In the genomic region with DNA sequence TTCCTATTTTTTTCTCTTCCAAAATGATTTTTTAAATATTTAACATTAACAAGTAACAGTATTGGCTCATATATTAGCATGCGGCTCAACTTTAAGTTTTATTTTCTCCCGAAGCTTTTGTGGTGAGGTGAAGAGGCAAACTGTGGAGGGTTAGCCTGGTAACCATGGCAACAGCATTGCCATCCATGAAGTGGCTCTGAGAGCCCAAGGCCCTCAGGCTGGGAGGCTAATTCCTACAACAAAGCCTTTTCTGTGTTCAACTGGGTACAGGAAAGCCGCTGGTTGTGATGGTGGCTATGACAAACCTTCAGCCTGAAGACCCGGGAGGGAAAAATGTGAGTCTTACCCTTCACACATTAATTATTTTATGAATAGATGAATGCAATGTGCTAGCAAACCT, we compare ENCODE assay signal across 16 cellular contexts. TPM values are rescaled to one million over a fixed set of nuclear protein-coding genes. Genes with fewer than 3 reads are reported as not detected.
DNase-seq lines count a peak whose midpoint lies in the region; ATAC-seq lines count a peak whose summit lies in the region.
"Had no signal": no experiment of that assay in that cellular context is flagged by ENCODE, and none has a peak within 500 bp of the region (broad histone marks: within the 10 kb centered on the region; RNA-seq: fewer than 3 reads in every experiment).

No MANE protein-coding gene starts in this region.

- intact Hi-C loops in left ventricle myocardium superior (cut with micrococcal nuclease) = no loop called here

- no peaks in the 10 kb centered on the region for H3K27me3 Mint-ChIP-seq in activated CD4-positive, alpha-beta T cell treated with anti-CD3 and anti-CD28 coated beads, Interleukin-2, amount 10 ng/mL, durations not matched to agents 7 days and 5 days
- no peaks in the 10 kb centered on the region for H3K27me3 Mint-ChIP-seq in stimulated activated memory B cell treated with anti-CD40 and anti-IgM and Interleukin-4, amounts not matched to agents 10 μg/mL and 1 μg/mL and 100 μg/mL, for 72 hours

- no peaks in the 10 kb centered on the region for H3K9me3 Mint-ChIP-seq in activated CD4-positive, alpha-beta T cell treated with anti-CD3 and anti-CD28 coated beads, Interleukin-2, amount 10 ng/mL, durations not matched to agents 7 days and 5 days
- peaks cover 3% of the 10 kb centered on the region for H3K9me3 Mint-ChIP-seq in stimulated activated memory B cell treated with anti-CD40 and anti-IgM and Interleukin-4, amounts not matched to agents 10 μg/mL and 1 μg/mL and 100 μg/mL, for 72 hours
- H3K9me3 Mint-ChIP-seq: activated CD8-positive, alpha-beta T cell treated with anti-CD3 and anti-CD28 coated beads for 36 hours had no signal

- no peak overlapping the region for H3K4me3 Mint-ChIP-seq in activated CD4-positive, alpha-beta T cell treated with anti-CD3 and anti-CD28 coated beads, Interleukin-2, amount 10 ng/mL, durations not matched to agents 7 days and 5 days
- no peak overlapping the region for H3K4me3 Mint-ChIP-seq in stimulated activated memory B cell treated with anti-CD40 and anti-IgM and Interleukin-4, amounts not matched to agents 10 μg/mL and 1 μg/mL and 100 μg/mL, for 72 hours
- H3K4me3 Mint-ChIP-seq: activated CD8-positive, alpha-beta T cell treated with anti-CD3 and anti-CD28 coated beads for 36 hours; naive thymus-derived CD4-positive, alpha-beta T cell had no signal

- no peak overlapping the region for H3K27ac Mint-ChIP-seq in activated CD4-positive, alpha-beta T cell treated with anti-CD3 and anti-CD28 coated beads, Interleukin-2, amount 10 ng/mL, durations not matched to agents 7 days and 5 days
- H3K27ac Mint-ChIP-seq in stimulated activated memory B cell treated with anti-CD40 and anti-IgM and Interleukin-4, amounts not matched to agents 10 μg/mL and 1 μg/mL and 100 μg/mL, for 72 hours = no peak overlapping the region
- H3K27ac Mint-ChIP-seq: activated CD8-positive, alpha-beta T cell treated with anti-CD3 and anti-CD28 coated beads for 36 hours; naive thymus-derived CD4-positive, alpha-beta T cell had no signal

- POLR2A ChIA-PET in activated CD4-positive, alpha-beta T cell treated with anti-CD3 and anti-CD28 coated beads, Interleukin-2, amount 10 ng/mL, durations not matched to agents 7 days and 5 days (lab: Charles Lee) = no interaction called here

- no peaks in the 10 kb centered on the region for H3K4me1 Mint-ChIP-seq in activated CD4-positive, alpha-beta T cell treated with anti-CD3 and anti-CD28 coated beads, Interleukin-2, amount 10 ng/mL, durations not matched to agents 7 days and 5 days
- H3K4me1 Mint-ChIP-seq in stimulated activated memory B cell treated with anti-CD40 and anti-IgM and Interleukin-4, amounts not matched to agents 10 μg/mL and 1 μg/mL and 100 μg/mL, for 72 hours = no peaks in the 10 kb centered on the region
- H3K4me1 Mint-ChIP-seq: naive thymus-derived CD4-positive, alpha-beta T cell had no signal

- no peak for ATAC-seq in stimulated activated memory B cell treated with anti-CD40 and anti-IgM and Interleukin-4, amounts not matched to agents 10 μg/mL and 1 μg/mL and 100 μg/mL, for 72 hours
- no peak for ATAC-seq in left ventricle myocardium superior
- ATAC-seq: activated CD8-positive, alpha-beta T cell treated with anti-CD3 and anti-CD28 coated beads for 36 hours; foreskin keratinocyte; naive thymus-derived CD4-positive, alpha-beta T cell had no signal

- CTCF ChIA-PET in activated CD4-positive, alpha-beta T cell treated with anti-CD3 and anti-CD28 coated beads, Interleukin-2, amount 10 ng/mL, durations not matched to agents 7 days and 5 days (lab: Charles Lee) = no interaction called here

- H3K36me3 Mint-ChIP-seq in activated CD4-positive, alpha-beta T cell treated with anti-CD3 and anti-CD28 coated beads, Interleukin-2, amount 10 ng/mL, durations not matched to agents 7 days and 5 days (ENCODE audit: low read depth) = no peaks in the 10 kb centered on the region
- no peaks in the 10 kb centered on the region for H3K36me3 Mint-ChIP-seq in stimulated activated memory B cell treated with anti-CD40 and anti-IgM and Interleukin-4, amounts not matched to agents 10 μg/mL and 1 μg/mL and 100 μg/mL, for 72 hours
- H3K36me3 Mint-ChIP-seq: naive thymus-derived CD4-positive, alpha-beta T cell had no signal

- DNase-seq in NCI-H1048 (lab: John Stamatoyannopoulos, UW) (peak; percentile 60), NCI-H2196 treated with DMSO at 0.1 percent for 48 hours (lab: John Stamatoyannopoulos, UW; ENCODE audit: unreplicated experiment) (peak; percentile 64), epidermal melanocyte (ENCODE audit: insufficient read length, low spot score) (peak; percentile 31), renal cortical epithelial cell (ENCODE audit: low read depth) (peak; percentile 44), left ventricle myocardium superior (no peak)
- no peak for DNase-seq in activated CD4-positive, alpha-beta T cell treated with anti-CD3 and anti-CD28 coated beads, Interleukin-2, amount 10 ng/mL, durations not matched to agents 7 days and 5 days
- DNase-seq: activated CD8-positive, alpha-beta T cell treated with anti-CD3 and anti-CD28 coated beads for 36 hours; activated gamma-delta T cell treated with Interleukin-2 at 50 U/mL for 16 hours; effector memory CD4-positive, alpha-beta T cell; foreskin keratinocyte; kidney glomerular epithelial cell; naive thymus-derived CD4-positive, alpha-beta T cell; NCI-H2081 treated with DMSO at 0.1 percent for 48 hours; RPMI8226; small intestine had no signal

RNA-seq across cellular contexts. Expression of a gene that starts 56.6 kb away (rescaled TPM):
- total RNA-seq in renal cortical epithelial cell (2.3 and 8.7 TPM in 2 replicates), left ventricle myocardium superior (0.10 TPM)
- total RNA-seq in activated CD4-positive, alpha-beta T cell treated with anti-CD3 and anti-CD28 coated beads, Interleukin-2, amount 10 ng/mL, durations not matched to agents 7 days and 5 days = not detected
- total RNA-seq: activated CD8-positive, alpha-beta T cell treated with anti-CD3 and anti-CD28 coated beads for 36 hours; foreskin keratinocyte; naive thymus-derived CD4-positive, alpha-beta T cell had no signal

Comparison
In these comparisons a context has a peak if more than half of its experiments do, and no peak if none do; other contexts are left out.
1. DNase-seq: peak in NCI-H1048 (single experiment), NCI-H2196 treated with DMSO at 0.1 percent for 48 hours (single experiment), epidermal melanocyte (single experiment) and renal cortical epithelial cell (single experiment); none in activated CD4-positive, alpha-beta T cell treated with anti-CD3 and anti-CD28 coated beads, Interleukin-2, amount 10 ng/mL, durations not matched to agents 7 days and 5 days (single experiment) and left ventricle myocardium superior (single experiment).